ENCODE assay signal across 8 cellular contexts in genomic region chr22:41976961-41977566, GRCh38. TPM values are rescaled to one million over a fixed set of nuclear protein-coding genes. Genes with fewer than 3 reads are reported as not detected.
A peak's percentile ranks its signal among the peaks of the same experiment; 100 is the strongest.
DNase-seq lines count a peak whose midpoint lies in the region; ATAC-seq and TF ChIP-seq lines count a peak whose summit lies in the region.

No MANE protein-coding gene starts in this region.

- TF ChIP-seq POLR2A in tibial nerve (IDR thresholded peaks at IDR 0.05) = no peak

- ATAC-seq in heart right ventricle (peak in 1 of 8 donors; percentile 27), GM21526 (IDR thresholded peaks at IDR 0.05; ENCODE audit: low FRiP score, unreplicated experiment) (no peak), HG03025 (IDR thresholded peaks at IDR 0.05; ENCODE audit: low FRiP score, unreplicated experiment) (no peak)

- WGBS in heart right ventricle, 2 donors = 2 to 3% methylated on average over 45 to 46 of the region's 46 CpGs
- WGBS in tibial nerve, 2 donors = 1 to 4% methylated on average over 19 to 35 of the region's 46 CpGs

- no peak for DNase-seq in heart right ventricle
- DNase-seq in cardiac septum (ENCODE audit: low spot score) = no peak
- DNase-seq in iPS-NIHi7 (ENCODE audit: extremely low spot score) = peak; percentile 54
- DNase-seq in tibial nerve (ENCODE audit: low spot score in 2 of 2) = no peak
- no peak for DNase-seq in inferior parietal cortex (ENCODE audit: extremely low spot score)

- no peak for TF ChIP-seq EP300 in tibial nerve (IDR thresholded peaks at IDR 0.05)

- peaks cover 0 to 6% (median 5%) of the 10 kb centered on the region in 9 donors for H3K4me1 ChIP-seq in heart right ventricle
- H3K4me1 ChIP-seq in tibial nerve = peaks cover 0 to 25% (median 2%) of the 10 kb centered on the region in 4 donors

- H3K27ac ChIP-seq in heart right ventricle = no peak overlapping the region
- peak overlapping the region; percentile 65; the same call in 1 of the 2 replicates for H3K27ac ChIP-seq in VCaP
- H3K27ac ChIP-seq in tibial nerve = peak overlapping the region in 3 of 4 donors; percentile 42 to 79 (median 60)

- intact Hi-C loops in heart right ventricle (cut with DNase I) = loop anchor here in 3 of 10 donors (1.0 to 10.0 kb wide), 3 partner anchors 43 to 498 kb away; no protein-coding TSS in a partner anchor
- intact Hi-C loops in cardiac septum (cut with DNase I) = no loop called here

- no peak for TF ChIP-seq CTCF in heart right ventricle (IDR thresholded peaks at IDR 0.05)
- TF ChIP-seq CTCF in VCaP (conservative IDR thresholded peaks at IDR 0.05) = no peak
- TF ChIP-seq CTCF in tibial nerve (IDR thresholded peaks at IDR 0.05) = no peak

- peaks cover 0 to 63% (median 59%) of the 10 kb centered on the region in 7 donors for H3K27me3 ChIP-seq in heart right ventricle
- H3K27me3 ChIP-seq in tibial nerve = peaks cover 0 to 40% of the 10 kb centered on the region in 2 donors

- H3K9me3 ChIP-seq in heart right ventricle = no peaks in the 10 kb centered on the region
- no peaks in the 10 kb centered on the region for H3K9me3 ChIP-seq in tibial nerve

- H3K4me3 ChIP-seq in heart right ventricle = peak overlapping the region in 9 of 10 donors; percentile 15 to 50 (median 37)
- peak overlapping the region; percentile 34 to 61 (median 50) for H3K4me3 ChIP-seq in tibial nerve

- H3K36me3 ChIP-seq in heart right ventricle (no peaks in the 10 kb centered on the region), tibial nerve (no peaks in the 10 kb centered on the region)

RNA-seq across cellular contexts. Expression of gene SEPTIN3, which starts 7.8 kb away (rescaled TPM):
- total RNA-seq in heart right ventricle = under 1 TPM in 4 of 10 donors, not detected in 6; 0.06 to 0.44 (median 0.10) TPM
- under 1 TPM; 0.03 to 0.22 TPM for polyA plus RNA-seq in heart right ventricle
- total RNA-seq in cardiac septum = not detected
- total RNA-seq in tibial nerve = 10 to 100 TPM; 24.3 to 37.9 (median 32.8) TPM

RNA-seq across cellular contexts. Expression of gene WBP2NL, which starts 21.5 kb away (rescaled TPM):
- total RNA-seq in heart right ventricle (under 1 TPM in 5 of 10 donors, not detected in 5; 0.09 to 0.81 (median 0.21) TPM), cardiac septum (0.73 TPM), tibial nerve (1 to 10 TPM; 3.0 to 6.8 (median 3.5) TPM)
- polyA plus RNA-seq in heart right ventricle = under 1 TPM; 0.12 to 0.66 TPM

RNA-seq across cellular contexts. Expression of gene CENPM, which starts 30.1 kb away (rescaled TPM):
- total RNA-seq in heart right ventricle = 1 to 10 TPM in 1 of 10 donors, under 1 TPM in 5, not detected in 4; 0.34 to 3.5 (median 0.66) TPM
- polyA plus RNA-seq in heart right ventricle = 1 to 10 TPM; 1.0 to 1.7 TPM
- total RNA-seq in cardiac septum = 0.24 TPM
- total RNA-seq in tibial nerve = 1 to 10 TPM in 2 of 4 donors, not detected in 2; 5.0 to 5.1 TPM

RNA-seq across cellular contexts. Expression of gene TNFRSF13C, which starts 50.5 kb away (rescaled TPM):
- total RNA-seq in heart right ventricle (under 1 TPM; 0.24 to 0.77 (median 0.48) TPM), cardiac septum (0.08 TPM), tibial nerve (under 1 TPM in 1 of 4 donors, not detected in 3; under 0.01 TPM)
- polyA plus RNA-seq in heart right ventricle = under 1 TPM; 0.03 to 0.44 TPM

Comparison
In these comparisons a context has a peak if more than half of its experiments do, and no peak if none do; other contexts are left out.
1. H3K27ac ChIP-seq: peak in VCaP (single experiment) and tibial nerve (3 of 4); none in heart right ventricle (0 of 10).
2. RNA of gene SEPTIN3, which starts 7.8 kb away (total RNA-seq): 24.3 to 37.9 TPM in tibial nerve; 0.06 to 0.44 TPM in heart right ventricle and not detected in cardiac septum (single experiment); every median in the first group is over 10 times any median in the second.